ENCODE assay signal across 8 cellular contexts in the genomic region with DNA sequence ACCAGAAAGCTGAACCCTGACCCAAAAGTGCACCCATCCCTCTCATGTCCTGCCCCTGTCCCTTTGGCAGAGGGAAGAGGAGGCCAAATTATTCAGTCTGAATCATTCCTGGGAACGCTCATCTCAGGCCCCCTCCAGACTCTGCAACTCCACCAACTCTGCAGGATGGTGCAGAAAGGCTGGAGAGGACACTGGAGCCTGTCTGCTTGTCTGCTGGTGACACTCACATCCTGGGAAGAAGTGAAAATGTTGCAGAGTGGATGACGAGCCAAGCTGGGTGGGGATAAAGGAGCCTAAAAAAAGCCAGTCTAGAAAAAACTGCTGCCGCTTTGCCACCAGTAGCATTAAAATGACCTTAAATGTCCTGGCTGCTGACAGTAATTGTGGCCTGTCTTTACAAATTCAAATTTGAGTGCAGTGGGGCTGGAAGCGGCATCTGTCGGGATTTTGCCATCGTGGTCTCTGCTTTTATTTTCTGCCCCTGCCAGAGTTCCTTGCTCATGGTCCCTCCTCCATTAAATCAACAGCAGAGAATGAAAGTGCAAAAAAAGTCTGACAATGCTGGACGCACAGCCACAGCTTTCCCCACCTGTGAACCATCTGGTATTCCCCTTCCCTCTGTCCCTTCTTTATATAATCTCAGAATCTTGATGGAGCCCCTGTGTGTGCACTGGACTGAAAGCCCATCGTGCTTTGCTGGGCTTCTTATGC.
DNase-seq lines count a peak whose midpoint lies in the region; TF ChIP-seq lines count a peak whose summit lies in the region.

No MANE protein-coding gene starts in this region.

- H4K8ac ChIP-seq in mesendoderm (ENCODE audit: low read depth, low read length) = no peak overlapping the region

- POLR2A ChIA-PET in AG04450 (lab: Yijun Ruan, JAX) = interaction anchor here (1.5 to 1.9 kb wide), 3 partner anchors 40 to 64 kb away, joined by 4 to 7 read pairs (median 5); a partner anchor contains a TSS

- H3K4me3 ChIP-seq in AG04450 (ENCODE audit: low read depth, low read length) (peak overlapping the region; percentile 30), HUES64 (ENCODE audit: low read length) (no peak overlapping the region), mesendoderm (ENCODE audit: low read length) (no peak overlapping the region)

- H3K27ac ChIP-seq in AG04450 (ENCODE audit: low read depth, low read length) = peak overlapping the region; percentile 100
- peak overlapping the region; percentile 89 for H3K27ac ChIP-seq in HUES64 (ENCODE audit: low read depth, low read length)
- H3K27ac ChIP-seq in caudate nucleus (ENCODE audit: low read depth, low read length) = peak overlapping the region; percentile 80
- H3K27ac ChIP-seq in mesendoderm (ENCODE audit: low read depth, low read length) = peak overlapping the region; percentile 95

- H2BK120ac ChIP-seq in mesendoderm (ENCODE audit: low read depth, low read length) = peak overlapping the region; percentile 30

- no peaks in the 10 kb centered on the region for H3K9me3 ChIP-seq in AG04450 (ENCODE audit: control insufficient read depth, insufficient read depth, low read length)
- H3K9me3 ChIP-seq in HUES64 (ENCODE audit: insufficient read depth, low read depth, low read length) = no peaks in the 10 kb centered on the region

- H2AK5ac ChIP-seq in mesendoderm (ENCODE audit: low read length) = peak overlapping the region; percentile 34

- H2BK15ac ChIP-seq in mesendoderm (replicated peaks; ENCODE audit: low read depth) = no peak overlapping the region

- H3K4me2 ChIP-seq in mesendoderm (ENCODE audit: low read length) = no peak overlapping the region

- peak overlapping the region; percentile 73 for H3K4ac ChIP-seq in mesendoderm (ENCODE audit: low read depth, low read length)

- H3K79me2 ChIP-seq in mesendoderm (ENCODE audit: control insufficient read depth, insufficient read depth, low read length) = peaks cover 2% of the 10 kb centered on the region

- H3K79me1 ChIP-seq in mesendoderm (ENCODE audit: low read length) = peaks cover 5% of the 10 kb centered on the region

- H3K27me3 ChIP-seq in AG04450 (ENCODE audit: control insufficient read depth, insufficient read depth, low read length) (no peaks in the 10 kb centered on the region), HUES64 (ENCODE audit: insufficient read depth, low read length) (no peaks in the 10 kb centered on the region), mesendoderm (ENCODE audit: insufficient read depth, low read length, poor library complexity) (no peaks in the 10 kb centered on the region)

- H3K36me3 ChIP-seq in HUES64 (ENCODE audit: insufficient read depth, low read length) (peaks cover 46% of the 10 kb centered on the region), mesendoderm (ENCODE audit: control insufficient read depth, insufficient read depth, low read length) (peaks cover 3% of the 10 kb centered on the region)

- peak overlapping the region; percentile 59 for H4K5ac ChIP-seq in mesendoderm (ENCODE audit: low read length)

- H2BK5ac ChIP-seq in mesendoderm (ENCODE audit: low read length) = peak overlapping the region; percentile 76

- H3K4me1 ChIP-seq in HUES64 (ENCODE audit: insufficient read depth, low read length) (peaks cover 56% of the 10 kb centered on the region), mesendoderm (ENCODE audit: control insufficient read depth, low read depth, low read length) (peaks cover 18% of the 10 kb centered on the region)

- no peak for DNase-seq in AG04450 (ENCODE audit: low read depth, low spot score)
- DNase-seq in caudate nucleus (lab: John Stamatoyannopoulos, UW) = peak in 8 of 61 donors; percentile 13 to 56 (median 24)
- peak; percentile 31 for DNase-seq in mesendoderm
- DNase-seq in activated gamma-delta T cell treated with Interleukin-2 at 50 U/mL for 16 hours = no peak
- no peak for DNase-seq in activated gamma-delta T cell (lab: John Stamatoyannopoulos, UW)
- no peak for DNase-seq in glomerular visceral epithelial cell (ENCODE audit: extremely low spot score)
- DNase-seq in stimulated activated CD4-positive, alpha-beta T cell treated with anti-CD3 and anti-CD28 coated beads, Interleukin-2, amount 100 ng/mL, for 24 hours = no peak

- H3K23ac ChIP-seq in mesendoderm (ENCODE audit: low read length) = no peak overlapping the region

- TF ChIP-seq CTCF in AG04450 (IDR thresholded peaks at IDR 0.05; ENCODE audit: low read depth, low read length) = no peak

- H3K56ac ChIP-seq in mesendoderm (ENCODE audit: low read length) = peak overlapping the region; percentile 63

- peak overlapping the region; percentile 81 for H3K18ac ChIP-seq in mesendoderm (ENCODE audit: low read length)

- 42% methylated on average over 8 of the region's 8 CpGs for WGBS in HUES64
- no CpG with 5 or more reads among the region's 8 CpGs for WGBS in mesendoderm (ENCODE audit: extremely low coverage, insufficient coverage, low lambda C conversion rate)

- CTCF ChIA-PET in AG04450 (lab: Charles Lee) = interaction anchor here (1.5 to 3.6 kb wide), 3 partner anchors 53 to 65 kb away, joined by 4 to 26 read pairs (median 8); a partner anchor contains a TSS

- peak overlapping the region; percentile 65; the same call in 1 of the 2 replicates for H3K9ac ChIP-seq in HUES64 (ENCODE audit: low read depth, low read length)
- H3K9ac ChIP-seq in mesendoderm (ENCODE audit: low read length) = peak overlapping the region; percentile 10
